Comparison of ENCODE assay signal across 18 cellular contexts in the genomic region with DNA sequence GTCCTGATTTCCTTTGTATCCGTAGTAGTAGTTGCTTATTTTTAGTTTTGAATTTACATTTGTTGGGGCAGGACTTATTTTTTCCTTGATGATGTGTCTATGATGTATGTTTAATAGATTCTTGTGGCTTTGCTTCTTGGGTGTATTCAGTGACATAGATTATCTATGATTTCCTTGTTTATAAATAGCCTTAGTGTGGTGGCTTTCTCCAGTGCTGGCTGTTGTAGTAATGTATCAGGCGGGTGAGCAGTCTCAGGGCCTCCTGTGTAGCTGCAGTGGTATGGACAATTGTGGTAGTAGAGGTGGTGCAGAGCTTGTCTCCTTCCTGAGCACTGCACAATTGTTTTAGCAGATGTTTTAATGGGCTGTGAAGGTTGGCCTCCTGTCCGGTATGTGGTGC.
A peak's percentile ranks its signal among the peaks of the same experiment; 100 is the strongest.
DNase-seq lines count a peak whose midpoint lies in the region; ATAC-seq and TF ChIP-seq lines count a peak whose summit lies in the region.
"Had no signal": no experiment of that assay in that cellular context is flagged by ENCODE, and none has a peak within 500 bp of the region (broad histone marks: within the 10 kb centered on the region; RNA-seq: fewer than 3 reads in every experiment).

No MANE protein-coding gene starts in this region.

- H3K36me3 Mint-ChIP-seq in activated T-cell treated with anti-CD3 and anti-CD28 coated beads, Interleukin-2, amount 50 U/mL, for 24 hours (ENCODE audit: low read depth), result peaks cover 94% of the 10 kb centered on the region
- peaks cover 64% of the 10 kb centered on the region for H3K36me3 Mint-ChIP-seq in endodermal cell (ENCODE audit: low read depth)

- no peaks in the 10 kb centered on the region for H3K4me1 ChIP-seq in PC-3 (ENCODE audit: insufficient read depth, low read length)
- H3K4me1 ChIP-seq in endodermal cell (ENCODE audit: control insufficient read depth, insufficient read depth, low read length), result no peaks in the 10 kb centered on the region
- H3K4me1 ChIP-seq: A549, HAP-1, left lung had no signal

- H3K9me3 ChIP-seq in PC-3 (ENCODE audit: low read length) (no peaks in the 10 kb centered on the region), endodermal cell (ENCODE audit: control insufficient read depth, low read length) (no peaks in the 10 kb centered on the region)
- H3K9me3 ChIP-seq: A549, HAP-1, left lung had no signal

- CTCF ChIA-PET in PC-3 (lab: Charles Lee), result no interaction called here

- no peaks in the 10 kb centered on the region for H3F3A ChIP-seq in PC-3 (ENCODE audit: low read length, unreplicated experiment)

- TF ChIP-seq CTCF in PC-3 (conservative IDR thresholded peaks at IDR 0.05; ENCODE audit: low read depth, low read length) (no peak), endodermal cell (conservative IDR thresholded peaks at IDR 0.05) (no peak)

- peak; percentile 33; the same call in 1 of the 2 replicates for ATAC-seq in PC-3
- ATAC-seq in HG02938 (IDR thresholded peaks at IDR 0.05; ENCODE audit: unreplicated experiment), result no peak
- no peak for ATAC-seq in GM21381 (IDR thresholded peaks at IDR 0.05; ENCODE audit: unreplicated experiment)
- ATAC-seq: A549, left lung, Panc1 had no signal

- no TSS peak for BruUV-seq in PC-3 (replicated peaks; lab: Mats Ljungman, UMichigan)

- peaks cover 6% of the 10 kb centered on the region; the same call in 1 of the 2 replicates for H3K79me2 ChIP-seq in PC-3 (ENCODE audit: low read length)

- DNase-seq in activated T-cell treated with anti-CD3 and anti-CD28 coated beads, Interleukin-2, amount 50 U/mL, for 24 hours, result no peak
- DNase-seq in activated T-cell treated with anti-CD3 and anti-CD28 coated beads, Interleukin-2, amount 50 U/mL, for 48 hours, result no peak
- DNase-seq in PC-3 (no peak), endodermal cell (no peak), non-pigmented ciliary epithelial cell (ENCODE audit: low read depth) (peak; percentile 8), NCI-H526 (lab: John Stamatoyannopoulos, UW) (no peak)
- DNase-seq: activated CD4-positive, alpha-beta T cell treated with anti-CD3 and anti-CD28 coated beads for 48 hours; activated gamma-delta T cell treated with Interleukin-2 at 50 U/mL for 16 hours; left lung; NCI-H187; NCI-H526 treated with DMSO at 0.1 percent for 48 hours; small intestine had no signal

- H3K27me3 ChIP-seq in PC-3 (ENCODE audit: low read length) (no peaks in the 10 kb centered on the region), endodermal cell (ENCODE audit: control insufficient read depth, insufficient read depth, low read length, poor library complexity, severe bottlenecking) (no peaks in the 10 kb centered on the region)
- H3K27me3 ChIP-seq: left lung, neural progenitor cell had no signal

- H4K20me1 ChIP-seq in PC-3 (ENCODE audit: low read length), result no peaks in the 10 kb centered on the region

- no peaks in the 10 kb centered on the region for H3K9me2 ChIP-seq in PC-3 (replicated peaks; ENCODE audit: low read length)

- no peaks in the 10 kb centered on the region for H3K27me3 Mint-ChIP-seq in activated T-cell treated with anti-CD3 and anti-CD28 coated beads, Interleukin-2, amount 50 U/mL, for 24 hours
- no peaks in the 10 kb centered on the region for H3K27me3 Mint-ChIP-seq in endodermal cell (ENCODE audit: insufficient read depth)

- H3K4me2 ChIP-seq in PC-3 (ENCODE audit: low read length), result no peak overlapping the region
- H3K4me2 ChIP-seq: A549, neural progenitor cell had no signal

- H3K9ac ChIP-seq in PC-3 (ENCODE audit: low read length), result no peak overlapping the region
- no peak overlapping the region for H3K9ac ChIP-seq in endodermal cell (ENCODE audit: extremely low read depth, low read length, poor library complexity, severe bottlenecking)
- H3K9ac ChIP-seq: neural progenitor cell had no signal

- H3K4me3 ChIP-seq in PC-3 (ENCODE audit: low read length) (no peak overlapping the region), endodermal cell (ENCODE audit: low read length) (no peak overlapping the region)
- H3K4me3 ChIP-seq: A549, HAP-1, left lung, neural progenitor cell had no signal

- H3K27ac ChIP-seq in PC-3 (ENCODE audit: low read length) (no peak overlapping the region), endodermal cell (ENCODE audit: low read depth, low read length) (no peak overlapping the region)
- H3K27ac ChIP-seq: A549, left lung, neural progenitor cell had no signal

- POLR2A ChIA-PET in PC-3 (lab: Charles Lee; ENCODE audit: unreplicated experiment), result no interaction called here

- WGBS in endodermal cell (ENCODE audit: insufficient coverage in 1 of 2, insufficient read length in 1 of 2), 2 experiments, result 94 to 100% methylated on average over 1 to 3 of the region's 3 CpGs

- H3K36me3 ChIP-seq in PC-3 (ENCODE audit: low read depth, low read length) (peaks cover 56% of the 10 kb centered on the region), endodermal cell (ENCODE audit: control insufficient read depth, insufficient read depth, low read length) (peaks cover 82% of the 10 kb centered on the region)

- no peaks in the 10 kb centered on the region for H3K9me3 Mint-ChIP-seq in activated T-cell treated with anti-CD3 and anti-CD28 coated beads, Interleukin-2, amount 50 U/mL, for 24 hours
- no peaks in the 10 kb centered on the region for H3K9me3 Mint-ChIP-seq in endodermal cell

- no peak overlapping the region for H3K4me3 Mint-ChIP-seq in activated T-cell treated with anti-CD3 and anti-CD28 coated beads, Interleukin-2, amount 50 U/mL, for 24 hours
- H3K4me3 Mint-ChIP-seq in endodermal cell, result no peak overlapping the region
- H3K4me3 Mint-ChIP-seq: neural progenitor cell had no signal

- no peak overlapping the region for H2AFZ ChIP-seq in PC-3 (ENCODE audit: low read length)
- H2AFZ ChIP-seq: neural progenitor cell had no signal

- intact Hi-C loops in PC-3 (cut with micrococcal nuclease), result no loop called here

- H3K27ac Mint-ChIP-seq in activated T-cell treated with anti-CD3 and anti-CD28 coated beads, Interleukin-2, amount 50 U/mL, for 24 hours, result peak overlapping the region; percentile 66
- H3K27ac Mint-ChIP-seq in endodermal cell, result peak overlapping the region; percentile 78
- H3K27ac Mint-ChIP-seq: neural progenitor cell had no signal

- peaks cover 55% of the 10 kb centered on the region for H3K4me1 Mint-ChIP-seq in activated T-cell treated with anti-CD3 and anti-CD28 coated beads, Interleukin-2, amount 50 U/mL, for 24 hours (ENCODE audit: low read depth)
- H3K4me1 Mint-ChIP-seq in endodermal cell, result peaks cover 3% of the 10 kb centered on the region
